9 cellular contexts compared by ENCODE assay signal in genomic region chr3:158434412-158435038, GRCh38.
DNase-seq lines count a peak whose midpoint lies in the region; FAIRE-seq and TF ChIP-seq lines count a peak whose summit lies in the region.
"Had no signal": no experiment of that assay in that cellular context is flagged by ENCODE, and none has a peak within 500 bp of the region (broad histone marks: within the 10 kb centered on the region; RNA-seq: fewer than 3 reads in every experiment).

No MANE protein-coding gene starts in this region.

- H3K27ac ChIP-seq in brain microvascular endothelial cell = no peak overlapping the region

- H3K27ac Mint-ChIP-seq in immature natural killer cell = no peak overlapping the region
- H3K27ac Mint-ChIP-seq: CD8-positive, alpha-beta memory T cell had no signal

- in situ Hi-C loops in brain microvascular endothelial cell (cut with HindIII; ENCODE audit: low pct_ligation_motif_present, low sequenced_read_pairs) = no loop called here

- H3K36me3 Mint-ChIP-seq in immature natural killer cell = peaks cover 0 to 5% (median 0%) of the 10 kb centered on the region in 3 donors

- peak; percentile 72 for TF ChIP-seq CTCF in brain microvascular endothelial cell (IDR thresholded peaks at IDR 0.05; ENCODE audit: low read depth, low read length, missing control alignments)

- H3K27me3 ChIP-seq in brain microvascular endothelial cell (replicated peaks) = no peaks in the 10 kb centered on the region

- DNase-seq in NCI-H524 (lab: John Stamatoyannopoulos, UW) (peak; percentile 28 to 82), NCI-H524 treated with DMSO at 0.1 percent for 48 hours (lab: John Stamatoyannopoulos, UW) (no peak), H54 (ENCODE audit: insufficient read length, low spot score) (no peak), LHCN-M2 (ENCODE audit: low read depth) (peak; percentile 66), SHP77 (lab: John Stamatoyannopoulos, UW) (peak; percentile 46 to 47), brain microvascular endothelial cell (peak; percentile 70), immature natural killer cell (peak in 2 of 3 donors; percentile 14 to 21)
- peak; percentile 40 for DNase-seq in stimulated activated CD4-positive, alpha-beta T cell treated with anti-CD3 and anti-CD28 coated beads, Interleukin-15, amount 100 ng/mL, for 24 hours

- H3K27me3 Mint-ChIP-seq in immature natural killer cell (ENCODE audit: low read depth in 3 of 3) = peaks cover 0 to 2% (median 0%) of the 10 kb centered on the region in 3 donors

- H3K36me3 ChIP-seq in brain microvascular endothelial cell (replicated peaks) = no peaks in the 10 kb centered on the region

- TF ChIP-seq POLR2A in H54 (IDR thresholded peaks at IDR 0.05; ENCODE audit: low read depth, low read length) = no peak

- no peaks in the 10 kb centered on the region for H3K4me1 Mint-ChIP-seq in immature natural killer cell
- H3K4me1 Mint-ChIP-seq: CD8-positive, alpha-beta memory T cell had no signal

- H3K4me3 ChIP-seq in brain microvascular endothelial cell (ENCODE audit: low read depth, low read length) = no peak overlapping the region

- no peaks in the 10 kb centered on the region for H3K9me3 Mint-ChIP-seq in immature natural killer cell

- FAIRE-seq in H54 (lab: Jason Lieb, UNC) = peak; percentile 89

- no peak overlapping the region for H3K4me3 Mint-ChIP-seq in immature natural killer cell
- H3K4me3 Mint-ChIP-seq: CD8-positive, alpha-beta memory T cell had no signal

Comparison
In these comparisons a context has a peak if more than half of its experiments do, and no peak if none do; other contexts are left out.
1. DNase-seq: peak in NCI-H524 (2 of 2), LHCN-M2 (single experiment), SHP77 (2 of 2), brain microvascular endothelial cell (single experiment), immature natural killer cell (2 of 3) and stimulated activated CD4-positive, alpha-beta T cell treated with anti-CD3 and anti-CD28 coated beads, Interleukin-15, amount 100 ng/mL, for 24 hours (single experiment); none in NCI-H524 treated with DMSO at 0.1 percent for 48 hours (single experiment) and H54 (single experiment).